Comparison of ENCODE assay signal across 11 cellular contexts in genomic region chr7:116339564-116339963, GRCh38.
A peak's percentile ranks its signal among the peaks of the same experiment; 100 is the strongest.
DNase-seq lines count a peak whose midpoint lies in the region; ATAC-seq and TF ChIP-seq lines count a peak whose summit lies in the region.
"Had no signal": no experiment of that assay in that cellular context is flagged by ENCODE, and none has a peak within 500 bp of the region (broad histone marks: within the 10 kb centered on the region; RNA-seq: fewer than 3 reads in every experiment).

No MANE protein-coding gene starts in this region.

- ATAC-seq in SK-N-SH treated with all-trans-retinoic acid at 6 μM for 48 hours, result peak; percentile 14
- no peak for ATAC-seq in HG02840 (IDR thresholded peaks at IDR 0.05; ENCODE audit: low FRiP score, unreplicated experiment)

- no peak for TF ChIP-seq CTCF in fibroblast of villous mesenchyme (IDR thresholded peaks at IDR 0.05; ENCODE audit: insufficient read depth, low read depth, low read length)
- no peak for TF ChIP-seq CTCF in GM13976 (IDR thresholded peaks at IDR 0.05; ENCODE audit: borderline replicate concordance, control extremely low read depth, extremely low read depth, insufficient read depth, missing control alignments)

- in situ Hi-C loops in GM13976 (cut with MboI; ENCODE audit: low sequenced_read_pairs, unreplicated experiment), result no loop called here

- H3K4me3 ChIP-seq in fibroblast of villous mesenchyme (ENCODE audit: low read depth, low read length), result no peak overlapping the region
- H3K4me3 ChIP-seq: GM23248 had no signal

- DNase-seq in ELR (ENCODE audit: low read depth), result peak; percentile 37
- DNase-seq in fibroblast of villous mesenchyme (ENCODE audit: low read depth), result peak; percentile 28
- peak; percentile 32 for DNase-seq in renal cortical epithelial cell (ENCODE audit: low read depth)
- DNase-seq in GM13976 (ENCODE audit: low spot score), result no peak
- no peak for DNase-seq in activated CD8-positive, alpha-beta memory T cell treated with anti-CD3 and anti-CD28 coated beads for 24 hours
- no peak for DNase-seq in activated CD4-positive, alpha-beta T cell treated with anti-CD3 and anti-CD28 coated beads for 48 hours
- DNase-seq: activated CD4-positive, alpha-beta T cell treated with anti-CD3 and anti-CD28 coated beads, Interleukin-2, amount 50 U/mL, for 1 hour; GM23248; NCI-H2171 treated with DMSO at 0.1 percent for 48 hours had no signal

TF ChIP-seq in SK-N-SH treated with all-trans-retinoic acid at 6 μM for 48 hours, 23 proteins besides CTCF, POLR2A, EP300 and RAD21:
- no peak for TF ChIP-seq ZC3H10 (CRISPR knock-in tag; IDR thresholded peaks at IDR 0.05)
- TF ChIP-seq RARB (CRISPR knock-in tag; IDR thresholded peaks at IDR 0.05), result no peak
- no peak for TF ChIP-seq CSDC2 (CRISPR knock-in tag; IDR thresholded peaks at IDR 0.05)
- TF ChIP-seq TSHZ2 (CRISPR knock-in tag; IDR thresholded peaks at IDR 0.05), result no peak
- TF ChIP-seq ZNF565 (CRISPR knock-in tag; conservative IDR thresholded peaks at IDR 0.05; ENCODE audit: low read depth), result no peak
- no peak for TF ChIP-seq PATZ1 (CRISPR knock-in tag; IDR thresholded peaks at IDR 0.05; ENCODE audit: borderline replicate concordance)
- no peak for TF ChIP-seq TCF4 (CRISPR knock-in tag; IDR thresholded peaks at IDR 0.05; ENCODE audit: borderline replicate concordance)
- no peak for TF ChIP-seq OSR1 (CRISPR knock-in tag; IDR thresholded peaks at IDR 0.05)
- TF ChIP-seq ZFP3 (CRISPR knock-in tag; IDR thresholded peaks at IDR 0.05), result no peak
- no peak for TF ChIP-seq GLIS3 (CRISPR knock-in tag; IDR thresholded peaks at IDR 0.05)
- no peak for TF ChIP-seq ESRRG (CRISPR knock-in tag; IDR thresholded peaks at IDR 0.05)
- TF ChIP-seq CREB5 (CRISPR knock-in tag; IDR thresholded peaks at IDR 0.05; ENCODE audit: low read depth), result no peak
- TF ChIP-seq ISL1 (CRISPR knock-in tag; IDR thresholded peaks at IDR 0.05), result no peak
- TF ChIP-seq SNAI2 (CRISPR knock-in tag; IDR thresholded peaks at IDR 0.05), result no peak
- TF ChIP-seq PPARA (CRISPR knock-in tag; IDR thresholded peaks at IDR 0.05; ENCODE audit: borderline replicate concordance), result no peak
- TF ChIP-seq ZNF70 (CRISPR knock-in tag; IDR thresholded peaks at IDR 0.05), result no peak

Comparison
In these comparisons a context has a peak if more than half of its experiments do, and no peak if none do; other contexts are left out.
1. DNase-seq: peak in ELR (single experiment), fibroblast of villous mesenchyme (single experiment) and renal cortical epithelial cell (single experiment); none in GM13976 (single experiment), activated CD8-positive, alpha-beta memory T cell treated with anti-CD3 and anti-CD28 coated beads for 24 hours (single experiment) and activated CD4-positive, alpha-beta T cell treated with anti-CD3 and anti-CD28 coated beads for 48 hours (single experiment).